18 cellular contexts compared by ENCODE assay signal in genomic region chr3:17033516-17034168, GRCh38.
DNase-seq lines count a peak whose midpoint lies in the region; ATAC-seq and TF ChIP-seq lines count a peak whose summit lies in the region.
"Had no signal": no experiment of that assay in that cellular context is flagged by ENCODE, and none has a peak within 500 bp of the region (broad histone marks: within the 10 kb centered on the region; RNA-seq: fewer than 3 reads in every experiment).

No MANE protein-coding gene starts in this region.

- ATAC-seq in SK-N-SH treated with all-trans-retinoic acid at 6 μM for 48 hours (peak; percentile 34; the same call in 1 of the 3 replicates), aorta (ENCODE audit: low FRiP score) (no peak)
- peak; percentile 84 for ATAC-seq in activated CD8-positive, alpha-beta T cell treated with anti-CD3 and anti-CD28 coated beads for 36 hours
- ATAC-seq: esophagus mucosa, lower lobe of right lung had no signal

- intact Hi-C loops in activated CD8-positive, alpha-beta T cell treated with anti-CD3 and anti-CD28 coated beads for 36 hours (cut with micrococcal nuclease), result loop anchor here (10.0 kb wide), 1 partner anchor 201 kb away; no protein-coding TSS in a partner anchor
- intact Hi-C loops in stomach (cut with DNase I; ENCODE audit: low total_unique reads), result loop anchor here (10.0 kb wide), 2 partner anchors 149 to 429 kb away; partner anchors contain the start of genes DAZL and PLCL2
- intact Hi-C loops in aorta (cut with DNase I), result loop anchor here (5.0 to 10.0 kb wide), 3 partner anchors 151 to 431 kb away; partner anchors contain the start of gene PLCL2 (in 1 of the 2)

- POLR2A ChIA-PET in SK-N-SH (lab: Yijun Ruan, JAX), result no interaction called here
- POLR2A ChIA-PET in activated CD8-positive, alpha-beta T cell treated with anti-CD3 and anti-CD28 coated beads for 36 hours (lab: Charles Lee), result interaction anchor here (0.6 to 1.2 kb wide), 3 partner anchors 8 to 799 kb away, joined by 3 to 4 read pairs (median 3); no protein-coding TSS in a partner anchor

- H3K27ac Mint-ChIP-seq in activated CD8-positive, alpha-beta T cell treated with anti-CD3 and anti-CD28 coated beads for 36 hours, result peak overlapping the region; percentile 72
- peak overlapping the region; percentile 36 to 74 (median 65) for H3K27ac Mint-ChIP-seq in immature natural killer cell
- no peak overlapping the region for H3K27ac Mint-ChIP-seq in endothelial cell (ENCODE audit: unreplicated experiment)

- H3K9me2 ChIP-seq in SK-N-SH, result no peaks in the 10 kb centered on the region

- H3K27ac ChIP-seq in SK-N-SH (ENCODE audit: low read depth in 2 of 2, low read length in 1 of 2), result no peak overlapping the region
- peak overlapping the region; percentile 53 for H3K27ac ChIP-seq in HL-60 (replicated peaks)
- no peak overlapping the region for H3K27ac ChIP-seq in stomach
- H3K27ac ChIP-seq in aorta (ENCODE audit: low read depth in 1 of 2, low read length in 2 of 2), result no peak overlapping the region
- H3K27ac ChIP-seq: lower lobe of right lung, SJSA1, suprapubic skin had no signal

- DNase-seq in SK-N-SH (no peak), HL-60 (ENCODE audit: low read depth in 1 of 2, low spot score in 1 of 2) (peak; percentile 63 to 68), immature natural killer cell (peak; percentile 19 to 42 (median 39)), stomach (no peak), aorta (no peak), endothelial cell (ENCODE audit: low spot score) (no peak)
- peak; percentile 29 for DNase-seq in activated CD8-positive, alpha-beta T cell treated with anti-CD3 and anti-CD28 coated beads for 36 hours
- DNase-seq: 8988T, GOT3, KG1, lower lobe of right lung, NCI-H2029, NCI-H82 had no signal

- H3K4me1 Mint-ChIP-seq in activated CD8-positive, alpha-beta T cell treated with anti-CD3 and anti-CD28 coated beads for 36 hours (ENCODE audit: low read depth), result peaks cover 70% of the 10 kb centered on the region
- peaks cover 77 to 95% of the 10 kb centered on the region in 2 donors for H3K4me1 Mint-ChIP-seq in immature natural killer cell
- peaks cover 3% of the 10 kb centered on the region for H3K4me1 Mint-ChIP-seq in endothelial cell (ENCODE audit: unreplicated experiment)
- H3K4me1 Mint-ChIP-seq: neural crest cell had no signal

- H3K27me3 ChIP-seq in SK-N-SH (ENCODE audit: insufficient read depth) (no peaks in the 10 kb centered on the region), HL-60 (ENCODE audit: insufficient read depth, poor library complexity, severe bottlenecking) (no peaks in the 10 kb centered on the region), stomach (no peaks in the 10 kb centered on the region), aorta (ENCODE audit: control insufficient read depth in 1 of 2, insufficient read depth in 2 of 2, low read length in 1 of 2) (no peaks in the 10 kb centered on the region)
- H3K27me3 ChIP-seq: SJSA1, suprapubic skin had no signal

- no peaks in the 10 kb centered on the region for H4K20me1 ChIP-seq in SK-N-SH (ENCODE audit: insufficient read depth)

- H3K4me1 ChIP-seq in SK-N-SH (ENCODE audit: control insufficient read depth in 1 of 2, insufficient read depth in 2 of 2, low read depth in 1 of 2, low read length in 1 of 2) (no peaks in the 10 kb centered on the region), stomach (peaks cover 0 to 45% (median 3%) of the 10 kb centered on the region in 4 donors), aorta (ENCODE audit: control insufficient read depth in 1 of 2, insufficient read depth in 2 of 2, low read length in 2 of 2) (no peaks in the 10 kb centered on the region)
- H3K4me1 ChIP-seq: lower lobe of right lung, suprapubic skin had no signal

- no peaks in the 10 kb centered on the region for H3K27me3 Mint-ChIP-seq in activated CD8-positive, alpha-beta T cell treated with anti-CD3 and anti-CD28 coated beads for 36 hours
- H3K27me3 Mint-ChIP-seq in immature natural killer cell (ENCODE audit: low read depth in 3 of 3) (no peaks in the 10 kb centered on the region), endothelial cell (ENCODE audit: unreplicated experiment) (no peaks in the 10 kb centered on the region)

- H3F3A ChIP-seq in SK-N-SH (replicated peaks; ENCODE audit: insufficient read depth), result no peaks in the 10 kb centered on the region

- no peak for TF ChIP-seq RAD21 in SK-N-SH (IDR thresholded peaks at IDR 0.05; ENCODE audit: low read length)

- CTCF ChIA-PET in SK-N-SH (lab: Yijun Ruan, JAX), result interaction anchor here (2.7 to 4.0 kb wide), 2 partner anchors 149 to 433 kb away, joined by 10 to 21 read pairs; partner anchors contain the start of gene PLCL2
- CTCF ChIA-PET in activated CD8-positive, alpha-beta T cell treated with anti-CD3 and anti-CD28 coated beads for 36 hours (lab: Charles Lee), result interaction anchor here (1.1 to 1.8 kb wide), 5 partner anchors 8 to 200 kb away, joined by 3 to 8 read pairs (median 4); no protein-coding TSS in a partner anchor

- peaks cover 6% of the 10 kb centered on the region for H3K36me3 Mint-ChIP-seq in activated CD8-positive, alpha-beta T cell treated with anti-CD3 and anti-CD28 coated beads for 36 hours (ENCODE audit: low read depth)
- H3K36me3 Mint-ChIP-seq in immature natural killer cell (peaks cover 0 to 11% (median 0%) of the 10 kb centered on the region in 3 donors), endothelial cell (ENCODE audit: low read depth, unreplicated experiment) (no peaks in the 10 kb centered on the region)

- TF ChIP-seq EP300 in SK-N-SH (IDR thresholded peaks at IDR 0.05; ENCODE audit: borderline replicate concordance in 1 of 2, low read depth in 1 of 2, low read length in 1 of 2) (no peak), stomach (IDR thresholded peaks at IDR 0.05) (no peak)

- no peaks in the 10 kb centered on the region for H3K9me3 Mint-ChIP-seq in activated CD8-positive, alpha-beta T cell treated with anti-CD3 and anti-CD28 coated beads for 36 hours
- H3K9me3 Mint-ChIP-seq in immature natural killer cell (no peaks in the 10 kb centered on the region), endothelial cell (ENCODE audit: unreplicated experiment) (no peaks in the 10 kb centered on the region)
- H3K9me3 Mint-ChIP-seq: neural crest cell had no signal

- TF ChIP-seq POLR2A in stomach (IDR thresholded peaks at IDR 0.05), result no peak

- no peak overlapping the region for H3K9ac ChIP-seq in SK-N-SH

- no peak overlapping the region for H3K4me3 Mint-ChIP-seq in activated CD8-positive, alpha-beta T cell treated with anti-CD3 and anti-CD28 coated beads for 36 hours
- peak overlapping the region; percentile 23 to 56 (median 34) for H3K4me3 Mint-ChIP-seq in immature natural killer cell
- H3K4me3 Mint-ChIP-seq in endothelial cell (ENCODE audit: unreplicated experiment), result no peak overlapping the region
- H3K4me3 Mint-ChIP-seq: neural crest cell had no signal

- H3K36me3 ChIP-seq in SK-N-SH (replicated peaks in 1 of 2; ENCODE audit: control insufficient read depth in 1 of 2, insufficient read depth in 2 of 2, low read length in 1 of 2) (no peaks in the 10 kb centered on the region), stomach (no peaks in the 10 kb centered on the region), aorta (ENCODE audit: control insufficient read depth in 1 of 2, insufficient read depth in 2 of 2, low read length in 1 of 2) (no peaks in the 10 kb centered on the region)
- H3K36me3 ChIP-seq: lower lobe of right lung, SJSA1, suprapubic skin had no signal

- H3K4me3 ChIP-seq in SK-N-SH (ENCODE audit: low read depth in 2 of 2, low read length in 1 of 2) (no peak overlapping the region), HL-60 (replicated peaks; ENCODE audit: insufficient read depth, low read length) (no peak overlapping the region), stomach (no peak overlapping the region), aorta (ENCODE audit: low read length in 2 of 2) (no peak overlapping the region)
- H3K4me3 ChIP-seq: lower lobe of right lung, SJSA1, suprapubic skin had no signal

- H3K4me2 ChIP-seq in SK-N-SH, result no peak overlapping the region

- no peak overlapping the region for H2AFZ ChIP-seq in SK-N-SH (ENCODE audit: low read depth)

- WGBS in SK-N-SH (ENCODE audit: low lambda C conversion rate), result 82% methylated on average over 3 of the region's 3 CpGs
- 37 to 66% (median 64%) methylated on average over 3 of the region's 3 CpGs for WGBS in stomach, 5 donors
- 73 to 77% methylated on average over 3 of the region's 3 CpGs for WGBS in aorta, 2 donors

- H3K79me2 ChIP-seq in SK-N-SH (ENCODE audit: insufficient read depth), result no peaks in the 10 kb centered on the region

- H3K9me3 ChIP-seq in SK-N-SH (no peaks in the 10 kb centered on the region), stomach (no peaks in the 10 kb centered on the region), aorta (ENCODE audit: control insufficient read depth, low read length) (no peaks in the 10 kb centered on the region)
- H3K9me3 ChIP-seq: lower lobe of right lung, SJSA1, suprapubic skin had no signal

- no peak for TF ChIP-seq CTCF in SK-N-SH (IDR thresholded peaks at IDR 0.05)
- TF ChIP-seq CTCF in HL-60 (IDR thresholded peaks at IDR 0.05; ENCODE audit: insufficient read depth, low read length), result no peak
- TF ChIP-seq CTCF in activated CD8-positive, alpha-beta T cell treated with anti-CD3 and anti-CD28 coated beads for 36 hours (IDR thresholded peaks at IDR 0.05), result no peak
- no peak for TF ChIP-seq CTCF in stomach (IDR thresholded peaks at IDR 0.05)
- TF ChIP-seq CTCF in endothelial cell (IDR thresholded peaks at IDR 0.05; ENCODE audit: unreplicated experiment), result no peak

TF ChIP-seq in SK-N-SH treated with all-trans-retinoic acid at 6 μM for 48 hours, 23 proteins besides CTCF, POLR2A, EP300 and RAD21 (continues in another document):
- TF ChIP-seq GLIS3 (CRISPR knock-in tag; IDR thresholded peaks at IDR 0.05), result no peak

TF ChIP-seq in SK-N-SH, 30 proteins besides CTCF, POLR2A, EP300 and RAD21 (continues in another document):
- TF ChIP-seq POLR2AphosphoS5 (IDR thresholded peaks at IDR 0.05; ENCODE audit: low read depth, low read length) (no peak), YY1 (IDR thresholded peaks at IDR 0.05; ENCODE audit: low read depth) (no peak), CHD2 (IDR thresholded peaks at IDR 0.05; ENCODE audit: low read length, partially characterized antibody) (no peak), USF1 (IDR thresholded peaks at IDR 0.05; ENCODE audit: borderline replicate concordance, low read depth) (no peak)

Comparison
In these comparisons a context has a peak if more than half of its experiments do, and no peak if none do; other contexts are left out.
1. DNase-seq: peak in HL-60 (2 of 2), activated CD8-positive, alpha-beta T cell treated with anti-CD3 and anti-CD28 coated beads for 36 hours (single experiment) and immature natural killer cell (3 of 3); none in SK-N-SH (single experiment), stomach (single experiment), aorta (0 of 2) and endothelial cell (single experiment).
2. H3K4me3 Mint-ChIP-seq: peak in immature natural killer cell (5 of 5); none in activated CD8-positive, alpha-beta T cell treated with anti-CD3 and anti-CD28 coated beads for 36 hours (single experiment) and endothelial cell (single experiment).